In genomic region chr11:25983280-25983679, GRCh38 we compare ENCODE assay signal across 29 cellular contexts.
"Had no signal": no experiment of that assay in that cellular context is flagged by ENCODE, and none has a peak within 500 bp of the region (broad histone marks: within the 10 kb centered on the region; RNA-seq: fewer than 3 reads in every experiment).

No MANE protein-coding gene starts in this region.

- H3K9me3 Mint-ChIP-seq: activated CD4-positive, alpha-beta T cell treated with anti-CD3 and anti-CD28 coated beads, Interleukin-2, amount 10 ng/mL, durations not matched to agents 24 days and 14 days; activated naive CD8-positive, alpha-beta T cell treated with anti-CD3 and anti-CD28 coated beads, Interleukin-2, amount 10 ng/mL, durations not matched to agents 7 days and 5 days; activated T-helper 1 cell treated with anti-CD3 and anti-CD28 coated beads, Interleukin-12 subunit alpha, Interleukin-12 subunit beta, Interleukin-2, Interleukin-4 antibody, amounts not matched to agents 30 ng/mL and 10 ng/mL and 1 ng/mL, durations not matched to agents 14 hours and 24 hours and 36 hours; brain; endodermal cell had no signal

- ATAC-seq: activated CD4-positive, alpha-beta T cell treated with anti-CD3 and anti-CD28 coated beads for 36 hours; activated CD8-positive, alpha-beta memory T cell treated with anti-CD3 and anti-CD28 coated beads, Interleukin-2, amount 10 ng/mL, durations not matched to agents 7 days and 5 days; activated CD8-positive, alpha-beta T cell treated with anti-CD3 and anti-CD28 coated beads, Interleukin-2, amount 10 ng/mL, durations not matched to agents 7 days and 5 days; activated naive CD4-positive, alpha-beta T cell treated with anti-CD3 and anti-CD28 coated beads, Interleukin-2, amount 50 U/mL, for 72 hours; esophagus mucosa; heart left ventricle had no signal

- H3K27ac Mint-ChIP-seq: activated CD4-positive, alpha-beta memory T cell treated with anti-CD3 and anti-CD28 coated beads for 36 hours; activated CD4-positive, alpha-beta T cell treated with anti-CD3 and anti-CD28 coated beads for 36 hours; activated CD4-positive, alpha-beta T cell treated with anti-CD3 and anti-CD28 coated beads, Interleukin-2, amount 10 ng/mL, durations not matched to agents 24 days and 14 days; activated CD8-positive, alpha-beta memory T cell treated with anti-CD3 and anti-CD28 coated beads, Interleukin-2, amount 10 ng/mL, durations not matched to agents 7 days and 5 days; activated CD8-positive, alpha-beta T cell treated with anti-CD3 and anti-CD28 coated beads, Interleukin-2, amount 10 ng/mL, durations not matched to agents 7 days and 5 days; activated naive CD4-positive, alpha-beta T cell treated with anti-CD3 and anti-CD28 coated beads, Interleukin-2, amount 10 ng/mL, durations not matched to agents 7 days and 5 days; activated naive CD4-positive, alpha-beta T cell treated with anti-CD3 and anti-CD28 coated beads, Interleukin-2, amount 50 U/mL, for 72 hours; activated naive CD8-positive, alpha-beta T cell treated with anti-CD3 and anti-CD28 coated beads, Interleukin-2, amount 10 ng/mL, durations not matched to agents 7 days and 5 days; activated T-helper 1 cell treated with anti-CD3 and anti-CD28 coated beads, Interleukin-12 subunit alpha, Interleukin-12 subunit beta, Interleukin-2, Interleukin-4 antibody, amounts not matched to agents 30 ng/mL and 10 ng/mL and 1 ng/mL, durations not matched to agents 14 hours and 24 hours and 36 hours; brain; endodermal cell had no signal

- H3K9me3 ChIP-seq: ascending aorta, breast epithelium, colonic mucosa, heart left ventricle had no signal

- H3K27ac ChIP-seq: ascending aorta, breast epithelium, cardiac muscle cell, colonic mucosa, heart left ventricle had no signal

- H3K36me3 Mint-ChIP-seq: activated CD4-positive, alpha-beta memory T cell treated with anti-CD3 and anti-CD28 coated beads for 36 hours; activated CD8-positive, alpha-beta memory T cell treated with anti-CD3 and anti-CD28 coated beads, Interleukin-2, amount 10 ng/mL, durations not matched to agents 7 days and 5 days; activated naive CD4-positive, alpha-beta T cell treated with anti-CD3 and anti-CD28 coated beads, Interleukin-2, amount 10 ng/mL, durations not matched to agents 7 days and 5 days; activated naive CD4-positive, alpha-beta T cell treated with anti-CD3 and anti-CD28 coated beads, Interleukin-2, amount 50 U/mL, for 72 hours; activated naive CD8-positive, alpha-beta T cell treated with anti-CD3 and anti-CD28 coated beads, Interleukin-2, amount 10 ng/mL, durations not matched to agents 7 days and 5 days; brain had no signal

- H3K4me1 ChIP-seq: ascending aorta, breast epithelium, colonic mucosa, heart left ventricle had no signal

- H3K4me3 Mint-ChIP-seq: activated CD4-positive, alpha-beta memory T cell treated with anti-CD3 and anti-CD28 coated beads for 36 hours; activated CD4-positive, alpha-beta T cell treated with anti-CD3 and anti-CD28 coated beads for 36 hours; activated CD4-positive, alpha-beta T cell treated with anti-CD3 and anti-CD28 coated beads, Interleukin-2, amount 10 ng/mL, durations not matched to agents 24 days and 14 days; activated CD8-positive, alpha-beta memory T cell treated with anti-CD3 and anti-CD28 coated beads, Interleukin-2, amount 10 ng/mL, durations not matched to agents 7 days and 5 days; activated CD8-positive, alpha-beta T cell treated with anti-CD3 and anti-CD28 coated beads, Interleukin-2, amount 10 ng/mL, durations not matched to agents 7 days and 5 days; activated naive CD4-positive, alpha-beta T cell treated with anti-CD3 and anti-CD28 coated beads, Interleukin-2, amount 10 ng/mL, durations not matched to agents 7 days and 5 days; activated naive CD8-positive, alpha-beta T cell treated with anti-CD3 and anti-CD28 coated beads, Interleukin-2, amount 10 ng/mL, durations not matched to agents 7 days and 5 days; activated T-helper 1 cell treated with anti-CD3 and anti-CD28 coated beads, Interleukin-12 subunit alpha, Interleukin-12 subunit beta, Interleukin-2, Interleukin-4 antibody, amounts not matched to agents 30 ng/mL and 10 ng/mL and 1 ng/mL, durations not matched to agents 14 hours and 24 hours and 36 hours; brain; endodermal cell had no signal

- DNase-seq: activated CD4-positive, alpha-beta memory T cell treated with anti-CD3 and anti-CD28 coated beads for 36 hours; activated CD4-positive, alpha-beta T cell treated with anti-CD3 and anti-CD28 coated beads for 36 hours; activated CD4-positive, alpha-beta T cell treated with anti-CD3 and anti-CD28 coated beads, Interleukin-2, amount 10 ng/mL, durations not matched to agents 24 days and 14 days; activated CD4-positive, CD25-positive, alpha-beta regulatory T cell; activated CD4-positive, CD25-positive, alpha-beta regulatory T cell treated with anti-CD3 and anti-CD28 coated beads, Interleukin-2, amount 50 U/mL, for 72 hours; activated CD8-positive, alpha-beta memory T cell treated with anti-CD3 and anti-CD28 coated beads, Interleukin-2, amount 10 ng/mL, durations not matched to agents 7 days and 5 days; activated CD8-positive, alpha-beta memory T cell treated with anti-CD3 and anti-CD28 coated beads, Interleukin-2, amount 50 U/mL, for 4 hours; activated CD8-positive, alpha-beta T cell treated with anti-CD3 and anti-CD28 coated beads, Interleukin-2, amount 10 ng/mL, durations not matched to agents 7 days and 5 days; activated gamma-delta T cell; activated naive CD4-positive, alpha-beta T cell; activated naive CD4-positive, alpha-beta T cell treated with anti-CD3 and anti-CD28 coated beads, Interleukin-2, amount 10 ng/mL, durations not matched to agents 7 days and 5 days; activated naive CD8-positive, alpha-beta T cell treated with anti-CD3 and anti-CD28 coated beads, Interleukin-2, amount 10 ng/mL, durations not matched to agents 7 days and 5 days; activated T-cell treated with anti-CD3 and anti-CD28 coated beads, Interleukin-2, amount 50 U/mL, for 1 hour; activated T-cell treated with anti-CD3 and anti-CD28 coated beads, Interleukin-2, amount 50 U/mL, for 48 hours; central memory CD4-positive, alpha-beta T cell; cerebellar nuclear complex; colonic mucosa; effector CD8-positive, alpha-beta T cell; endodermal cell; glutamatergic neuron; heart left ventricle; T-helper 2 cell had no signal

- H3K4me1 Mint-ChIP-seq: activated CD4-positive, alpha-beta T cell treated with anti-CD3 and anti-CD28 coated beads for 36 hours; activated CD4-positive, alpha-beta T cell treated with anti-CD3 and anti-CD28 coated beads, Interleukin-2, amount 10 ng/mL, durations not matched to agents 24 days and 14 days; activated CD8-positive, alpha-beta memory T cell treated with anti-CD3 and anti-CD28 coated beads, Interleukin-2, amount 10 ng/mL, durations not matched to agents 7 days and 5 days; activated naive CD4-positive, alpha-beta T cell treated with anti-CD3 and anti-CD28 coated beads, Interleukin-2, amount 10 ng/mL, durations not matched to agents 7 days and 5 days; activated naive CD8-positive, alpha-beta T cell treated with anti-CD3 and anti-CD28 coated beads, Interleukin-2, amount 10 ng/mL, durations not matched to agents 7 days and 5 days; endodermal cell had no signal

- H3K27me3 ChIP-seq: ascending aorta, breast epithelium, colonic mucosa, heart left ventricle had no signal

- H3K27me3 Mint-ChIP-seq: activated CD4-positive, alpha-beta memory T cell treated with anti-CD3 and anti-CD28 coated beads for 36 hours; activated CD4-positive, alpha-beta T cell treated with anti-CD3 and anti-CD28 coated beads for 36 hours; activated CD4-positive, alpha-beta T cell treated with anti-CD3 and anti-CD28 coated beads, Interleukin-2, amount 10 ng/mL, durations not matched to agents 24 days and 14 days; activated CD8-positive, alpha-beta memory T cell treated with anti-CD3 and anti-CD28 coated beads, Interleukin-2, amount 10 ng/mL, durations not matched to agents 7 days and 5 days; activated naive CD4-positive, alpha-beta T cell treated with anti-CD3 and anti-CD28 coated beads, Interleukin-2, amount 10 ng/mL, durations not matched to agents 7 days and 5 days; activated naive CD8-positive, alpha-beta T cell treated with anti-CD3 and anti-CD28 coated beads, Interleukin-2, amount 10 ng/mL, durations not matched to agents 7 days and 5 days had no signal

- H3K36me3 ChIP-seq: ascending aorta, breast epithelium, cardiac muscle cell, colonic mucosa, heart left ventricle had no signal

- H3K4me3 ChIP-seq: ascending aorta, breast epithelium, cardiac muscle cell, colonic mucosa, heart left ventricle had no signal
